ENCODE assay signal across 17 cellular contexts in the genomic region with DNA sequence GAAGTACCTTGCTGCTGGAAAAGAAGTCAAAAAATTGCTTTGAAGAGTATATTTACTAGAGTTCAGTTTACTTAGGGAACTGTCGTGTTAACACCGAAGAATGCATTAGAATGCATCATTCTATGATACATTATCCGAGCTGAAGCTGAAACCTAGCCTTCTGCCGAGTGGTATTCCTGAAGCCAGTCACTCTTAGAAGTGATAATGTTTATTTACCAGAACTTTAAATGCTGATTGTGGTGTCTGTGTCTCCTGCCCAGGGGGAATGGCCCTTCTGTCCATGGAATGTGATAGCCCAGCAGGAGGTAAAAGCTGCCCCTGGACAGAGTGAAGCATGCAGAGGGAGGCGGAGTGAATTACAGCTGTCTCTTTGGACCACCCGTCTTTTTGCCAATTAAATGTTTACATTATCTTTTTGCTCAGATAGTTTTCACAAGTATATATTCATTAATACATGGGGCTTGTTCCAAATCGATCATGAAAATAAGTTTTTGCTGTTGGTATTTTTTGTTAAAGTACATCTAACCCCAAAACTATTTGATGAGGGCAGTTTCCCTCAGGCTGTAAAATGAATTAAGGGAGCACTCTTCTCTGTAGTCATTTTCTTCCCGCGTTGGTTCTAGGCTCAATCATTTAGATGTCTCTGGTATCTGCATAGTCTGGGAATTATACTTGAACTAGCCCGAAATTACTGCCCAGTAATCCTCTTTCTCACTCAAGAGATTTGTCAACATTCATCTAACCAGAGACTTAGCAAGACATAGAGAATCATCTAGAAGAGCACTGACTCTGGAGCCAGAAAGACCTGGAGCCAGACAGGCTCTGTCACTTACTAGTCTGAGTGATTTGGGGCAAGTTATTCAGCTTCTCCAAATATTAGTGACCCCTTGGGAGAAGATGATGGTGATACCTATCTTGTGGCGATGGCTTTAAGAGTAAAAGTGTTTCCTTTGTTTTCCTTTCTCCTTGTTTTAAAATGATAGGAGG.
DNase-seq lines count a peak whose midpoint lies in the region; ATAC-seq and TF ChIP-seq lines count a peak whose summit lies in the region.
"Had no signal": no experiment of that assay in that cellular context is flagged by ENCODE, and none has a peak within 500 bp of the region (broad histone marks: within the 10 kb centered on the region; RNA-seq: fewer than 3 reads in every experiment).

No MANE protein-coding gene starts in this region.

- H3K4me1 ChIP-seq in esophagus squamous epithelium (peaks cover 0 to 54% (median 11%) of the 10 kb centered on the region in 3 donors), muscle layer of colon (ENCODE audit: insufficient read depth, low read length) (peaks cover 58% of the 10 kb centered on the region), foreskin keratinocyte (peaks cover 8% of the 10 kb centered on the region)

- no peaks in the 10 kb centered on the region for H3K9me3 ChIP-seq in esophagus squamous epithelium
- no peaks in the 10 kb centered on the region for H3K9me3 ChIP-seq in muscle layer of colon (ENCODE audit: low read length)
- H3K9me3 ChIP-seq: mucosa of descending colon had no signal

- intact Hi-C loops in esophagus squamous epithelium (cut with DNase I) (no loop called here), left colon (cut with DNase I, micrococcal nuclease) (no loop called here)

- H3K27ac ChIP-seq in esophagus squamous epithelium (peak overlapping the region in 3 of 4 donors; percentile 31 to 49 (median 46)), muscle layer of colon (ENCODE audit: low read depth, low read length) (peak overlapping the region; percentile 73), foreskin keratinocyte (no peak overlapping the region)

- DNase-seq in DMS 273 (lab: John Stamatoyannopoulos, UW; ENCODE audit: unreplicated experiment) (peak; percentile 53), NCI-H146 treated with DMSO at 0.1 percent for 48 hours (lab: John Stamatoyannopoulos, UW; ENCODE audit: unreplicated experiment) (peak; percentile 54), esophagus squamous epithelium (lab: John Stamatoyannopoulos, UW) (no peak), left colon (no peak), foreskin keratinocyte (no peak), activated gamma-delta T cell (lab: John Stamatoyannopoulos, UW) (no peak), AG20443 (ENCODE audit: low spot score) (no peak)
- DNase-seq: activated CD4-positive, alpha-beta memory T cell treated with anti-CD3 and anti-CD28 coated beads for 36 hours; activated gamma-delta T cell treated with Interleukin-2 at 50 U/mL for 16 hours; AML-193; dermis blood vessel endothelial cell; DMS79 treated with DMSO at 0.1 percent for 48 hours; mucosa of descending colon; NCI-H1105 treated with DMSO at 0.1 percent for 48 hours; T-helper 1 cell had no signal

- TF ChIP-seq POLR2A in esophagus squamous epithelium (IDR thresholded peaks at IDR 0.05): no peak

- 72 to 86% methylated on average over 11 of the region's 11 CpGs for WGBS in esophagus squamous epithelium, 2 donors

- no peaks in the 10 kb centered on the region for H3K27me3 ChIP-seq in esophagus squamous epithelium
- no peaks in the 10 kb centered on the region for H3K27me3 ChIP-seq in muscle layer of colon (ENCODE audit: control insufficient read depth in 1 of 2, insufficient read depth in 2 of 2, low read length in 2 of 2)
- H3K27me3 ChIP-seq in foreskin keratinocyte: no peaks in the 10 kb centered on the region

- no peak overlapping the region for H3K9ac ChIP-seq in muscle layer of colon (ENCODE audit: low read length)

- no peaks in the 10 kb centered on the region for H3K36me3 ChIP-seq in esophagus squamous epithelium
- H3K36me3 ChIP-seq in muscle layer of colon (ENCODE audit: insufficient read depth, low read length): no peaks in the 10 kb centered on the region

- TF ChIP-seq CTCF in esophagus squamous epithelium (IDR thresholded peaks at IDR 0.05): no peak
- TF ChIP-seq CTCF in foreskin keratinocyte (conservative IDR thresholded peaks at IDR 0.05): no peak

- H3K4me3 ChIP-seq in esophagus squamous epithelium (no peak overlapping the region), muscle layer of colon (ENCODE audit: low read depth in 1 of 2, low read length in 2 of 2) (no peak overlapping the region)
- H3K4me3 ChIP-seq: mucosa of descending colon, skin epidermis had no signal

- ATAC-seq in left colon: no peak
- ATAC-seq in foreskin keratinocyte: no peak
- ATAC-seq: mucosa of descending colon had no signal

Comparison
In these comparisons a context has a peak if more than half of its experiments do, and no peak if none do; other contexts are left out.
1. DNase-seq: peak in DMS 273 (single experiment) and NCI-H146 treated with DMSO at 0.1 percent for 48 hours (single experiment); none in esophagus squamous epithelium (single experiment), left colon (0 of 2), foreskin keratinocyte (0 of 2), activated gamma-delta T cell (single experiment) and AG20443 (single experiment).